Comparison of ENCODE assay signal across 8 cellular contexts in the genomic region with DNA sequence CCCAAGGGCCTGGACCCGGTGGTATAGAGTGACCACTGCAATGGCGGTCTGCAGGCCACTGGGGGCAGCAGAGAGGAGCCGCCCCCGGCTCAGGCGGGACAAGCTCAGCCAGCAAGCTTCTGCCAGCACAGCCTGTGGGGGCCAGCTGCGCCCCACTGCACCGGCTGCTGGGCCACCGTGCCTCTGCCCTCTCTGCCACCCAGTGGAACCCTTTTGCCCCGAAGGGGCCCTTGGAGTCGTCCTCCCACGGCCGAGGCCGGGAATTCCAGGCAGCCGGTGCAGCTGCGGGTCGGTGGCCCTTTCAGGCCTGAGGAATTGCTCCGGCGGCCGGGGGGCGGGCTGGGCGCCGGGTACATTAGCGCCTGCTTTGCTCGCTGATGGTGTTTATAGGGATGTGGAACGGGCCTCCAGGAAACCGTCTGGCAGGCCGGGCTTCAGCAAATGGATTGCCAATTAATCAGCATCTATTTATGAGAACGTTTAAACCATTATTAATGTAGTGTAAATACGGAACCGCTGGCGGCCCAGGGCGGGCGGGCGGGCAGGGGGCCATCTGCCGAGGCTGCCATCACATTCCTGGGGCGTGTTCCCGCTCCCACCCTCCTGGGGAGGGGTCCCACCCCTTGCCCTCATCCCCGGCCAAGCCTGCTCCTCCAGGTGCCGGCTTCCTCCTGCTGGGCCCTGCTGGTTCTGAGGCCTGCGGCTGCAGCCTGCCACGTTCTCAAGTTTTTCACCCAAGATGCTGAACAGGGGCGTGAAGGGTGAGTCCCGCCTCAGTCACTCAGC.
DNase-seq lines count a peak whose midpoint lies in the region; ATAC-seq and TF ChIP-seq lines count a peak whose summit lies in the region.

No MANE protein-coding gene starts in this region.

- no peaks in the 10 kb centered on the region for H3K36me3 ChIP-seq in uterus

- TF ChIP-seq CTCF in NB4 (IDR thresholded peaks at IDR 0.05; ENCODE audit: low read depth, low read length) (peak; percentile 75), neural crest cell (conservative IDR thresholded peaks at IDR 0.05) (peak; percentile 88), uterus (IDR thresholded peaks at IDR 0.05) (peak; percentile 51 to 71 (median 56))

- TF ChIP-seq POLR2A in NB4 (IDR thresholded peaks at IDR 0.05; ENCODE audit: extremely low read depth, insufficient read length) (no peak), uterus (IDR thresholded peaks at IDR 0.05) (no peak)

- H3K36me3 Mint-ChIP-seq in activated CD8-positive, alpha-beta memory T cell treated with anti-CD3 and anti-CD28 coated beads, Interleukin-2, amount 10 ng/mL, durations not matched to agents 7 days and 5 days, result no peaks in the 10 kb centered on the region
- no peaks in the 10 kb centered on the region for H3K36me3 Mint-ChIP-seq in neural crest cell (ENCODE audit: low read depth)

- H3K4me3 ChIP-seq in NB4 (ENCODE audit: low read depth, low read length) (no peak overlapping the region), uterus (peak overlapping the region; percentile 17 to 21)

- CTCF ChIA-PET in activated CD8-positive, alpha-beta memory T cell treated with anti-CD3 and anti-CD28 coated beads, Interleukin-2, amount 10 ng/mL, durations not matched to agents 7 days and 5 days (lab: Charles Lee), result interaction anchor here (0.7 to 1.4 kb wide), 8 partner anchors 10 to 386 kb away, joined by 3 to 6 read pairs (median 4); no protein-coding TSS in a partner anchor

- H3K27me3 ChIP-seq in uterus, result no peaks in the 10 kb centered on the region

- H3K27ac ChIP-seq in uterus, result no peak overlapping the region

- H3K27ac Mint-ChIP-seq in activated CD8-positive, alpha-beta memory T cell treated with anti-CD3 and anti-CD28 coated beads, Interleukin-2, amount 10 ng/mL, durations not matched to agents 7 days and 5 days, result no peak overlapping the region
- H3K27ac Mint-ChIP-seq in neural crest cell (ENCODE audit: unreplicated experiment), result no peak overlapping the region

- peaks cover 26% of the 10 kb centered on the region for H3K27me3 Mint-ChIP-seq in activated CD8-positive, alpha-beta memory T cell treated with anti-CD3 and anti-CD28 coated beads, Interleukin-2, amount 10 ng/mL, durations not matched to agents 7 days and 5 days
- H3K27me3 Mint-ChIP-seq in neural crest cell (ENCODE audit: low read depth), result peaks cover 6% of the 10 kb centered on the region

- no peak overlapping the region for H3K4me3 Mint-ChIP-seq in activated CD8-positive, alpha-beta memory T cell treated with anti-CD3 and anti-CD28 coated beads, Interleukin-2, amount 10 ng/mL, durations not matched to agents 7 days and 5 days
- no peak overlapping the region for H3K4me3 Mint-ChIP-seq in neural crest cell

- no peaks in the 10 kb centered on the region for H3K9me3 Mint-ChIP-seq in activated CD8-positive, alpha-beta memory T cell treated with anti-CD3 and anti-CD28 coated beads, Interleukin-2, amount 10 ng/mL, durations not matched to agents 7 days and 5 days (ENCODE audit: low read depth)
- peaks cover 4% of the 10 kb centered on the region for H3K9me3 Mint-ChIP-seq in neural crest cell

- intact Hi-C loops in uterus (cut with DNase I; ENCODE audit: low total_unique reads), result no loop called here

- ATAC-seq in activated CD8-positive, alpha-beta memory T cell treated with anti-CD3 and anti-CD28 coated beads, Interleukin-2, amount 10 ng/mL, durations not matched to agents 7 days and 5 days, result peak; percentile 80
- ATAC-seq in GM21528 (IDR thresholded peaks at IDR 0.05; ENCODE audit: low FRiP score, unreplicated experiment), result no peak

- peak; percentile 40 for DNase-seq in NCI-H748 (lab: John Stamatoyannopoulos, UW; ENCODE audit: unreplicated experiment)
- DNase-seq in NCI-H748 treated with DMSO at 0.1 percent for 48 hours (lab: John Stamatoyannopoulos, UW), result no peak
- peak; percentile 41 for DNase-seq in NB4 (ENCODE audit: low read depth)
- peak; percentile 46 for DNase-seq in activated CD8-positive, alpha-beta memory T cell treated with anti-CD3 and anti-CD28 coated beads, Interleukin-2, amount 10 ng/mL, durations not matched to agents 7 days and 5 days
- peak; percentile 9 for DNase-seq in fibroblast of the conjunctiva (ENCODE audit: low read depth)
- peak; percentile 69 for DNase-seq in neural crest cell (ENCODE audit: low read depth, low spot score)
- DNase-seq in uterus, result no peak

- no peaks in the 10 kb centered on the region for H3K9me3 ChIP-seq in uterus

- H3K4me1 Mint-ChIP-seq in activated CD8-positive, alpha-beta memory T cell treated with anti-CD3 and anti-CD28 coated beads, Interleukin-2, amount 10 ng/mL, durations not matched to agents 7 days and 5 days, result peaks cover 2% of the 10 kb centered on the region
- no peaks in the 10 kb centered on the region for H3K4me1 Mint-ChIP-seq in neural crest cell

- no peaks in the 10 kb centered on the region for H3K4me1 ChIP-seq in uterus

Comparison
In these comparisons a context has a peak if more than half of its experiments do, and no peak if none do; other contexts are left out.
1. DNase-seq: peak in NCI-H748 (single experiment), NB4 (single experiment), activated CD8-positive, alpha-beta memory T cell treated with anti-CD3 and anti-CD28 coated beads, Interleukin-2, amount 10 ng/mL, durations not matched to agents 7 days and 5 days (single experiment), fibroblast of the conjunctiva (single experiment) and neural crest cell (single experiment); none in NCI-H748 treated with DMSO at 0.1 percent for 48 hours (single experiment) and uterus (0 of 2).
2. Peak in every context shown above with its lines, with median percentiles within 50 percentile points of each other: CTCF ChIP-seq.